Comparison of ENCODE assay signal across 37 cellular contexts in genomic region chr12:11535127-11535526, GRCh38.
"Had no signal": no experiment of that assay in that cellular context is flagged by ENCODE, and none has a peak within 500 bp of the region (broad histone marks: within the 10 kb centered on the region; RNA-seq: fewer than 3 reads in every experiment).

No MANE protein-coding gene starts in this region.

- H3K9me3 ChIP-seq: adrenal gland, ascending aorta, body of pancreas, breast epithelium had no signal

- H3K4me3 Mint-ChIP-seq: activated naive CD4-positive, alpha-beta T cell treated with anti-CD3 and anti-CD28 coated beads for 36 hours; activated naive CD4-positive, alpha-beta T cell treated with anti-CD3 and anti-CD28 coated beads, Interleukin-2, amount 50 U/mL, for 24 hours; activated naive CD8-positive, alpha-beta T cell; activated naive CD8-positive, alpha-beta T cell treated with anti-CD3 and anti-CD28 coated beads for 36 hours; activated naive CD8-positive, alpha-beta T cell treated with anti-CD3 and anti-CD28 coated beads, Interleukin-2, amount 10 ng/mL, durations not matched to agents 7 days and 5 days; activated naive CD8-positive, alpha-beta T cell treated with anti-CD3 and anti-CD28 coated beads, Interleukin-2, amount 50 U/mL, for 24 hours; activated T-cell treated with anti-CD3 and anti-CD28 coated beads, Interleukin-2, amount 50 U/mL, for 24 hours; activated T-cell treated with anti-CD3 and anti-CD28 coated beads, Interleukin-2, amount 50 U/mL, for 4 hours; activated T-cell treated with anti-CD3 and anti-CD28 coated beads, Interleukin-2, amount 50 U/mL, for 72 hours; activated T-helper 1 cell treated with anti-CD3 and anti-CD28 coated beads, Interleukin-12 subunit alpha, Interleukin-12 subunit beta, Interleukin-2, Interleukin-4 antibody, amounts not matched to agents 30 ng/mL and 10 ng/mL and 1 ng/mL, durations not matched to agents 14 hours and 24 hours and 36 hours; activated T-helper 17 cell treated with anti-CD3 and anti-CD28 coated beads, Interleukin-2, amount 50 U/mL, for 72 hours; brain; central memory CD8-positive, alpha-beta T cell had no signal

- H3K27me3 Mint-ChIP-seq: activated naive CD4-positive, alpha-beta T cell treated with anti-CD3 and anti-CD28 coated beads, Interleukin-2, amount 50 U/mL, for 24 hours; activated naive CD8-positive, alpha-beta T cell; activated naive CD8-positive, alpha-beta T cell treated with anti-CD3 and anti-CD28 coated beads for 36 hours; brain had no signal

- H3K27me3 ChIP-seq: adrenal gland, ascending aorta, body of pancreas, brain microvascular endothelial cell, breast epithelium, cardiac muscle cell had no signal

- H3K9me3 Mint-ChIP-seq: activated naive CD4-positive, alpha-beta T cell treated with anti-CD3 and anti-CD28 coated beads for 36 hours; activated naive CD4-positive, alpha-beta T cell treated with anti-CD3 and anti-CD28 coated beads, Interleukin-2, amount 50 U/mL, for 24 hours; activated naive CD8-positive, alpha-beta T cell treated with anti-CD3 and anti-CD28 coated beads, Interleukin-2, amount 10 ng/mL, durations not matched to agents 7 days and 5 days; activated naive CD8-positive, alpha-beta T cell treated with anti-CD3 and anti-CD28 coated beads, Interleukin-2, amount 50 U/mL, for 24 hours; activated T-cell treated with anti-CD3 and anti-CD28 coated beads, Interleukin-2, amount 50 U/mL, for 4 hours; activated T-cell treated with anti-CD3 and anti-CD28 coated beads, Interleukin-2, amount 50 U/mL, for 72 hours; activated T-helper 17 cell treated with anti-CD3 and anti-CD28 coated beads, Interleukin-2, amount 50 U/mL, for 72 hours; activated T-helper 2 cell treated with anti-CD3 and anti-CD28 coated beads, Interferon-gamma antibody, Interleukin-2, Interleukin-4, amounts not matched to agents 10 μg/mL and 5 μg/mL and 100 μg/mL, durations not matched to agents 14 hours and 24 hours and 36 hours; central memory CD8-positive, alpha-beta T cell had no signal

- FAIRE-seq: astrocyte had no signal

- H3K4me1 ChIP-seq: adrenal gland, ascending aorta, body of pancreas, breast epithelium had no signal

- H3K4me3 ChIP-seq: adrenal gland, ascending aorta, body of pancreas, breast epithelium, cardiac muscle cell had no signal

- H3K4me1 Mint-ChIP-seq: activated naive CD4-positive, alpha-beta T cell treated with anti-CD3 and anti-CD28 coated beads, Interleukin-2, amount 50 U/mL, for 24 hours; activated naive CD8-positive, alpha-beta T cell treated with anti-CD3 and anti-CD28 coated beads for 36 hours; activated naive CD8-positive, alpha-beta T cell treated with anti-CD3 and anti-CD28 coated beads, Interleukin-2, amount 10 ng/mL, durations not matched to agents 7 days and 5 days; activated naive CD8-positive, alpha-beta T cell treated with anti-CD3 and anti-CD28 coated beads, Interleukin-2, amount 50 U/mL, for 24 hours; activated T-helper 17 cell treated with anti-CD3 and anti-CD28 coated beads, Interleukin-2, amount 50 U/mL, for 72 hours; brain; central memory CD8-positive, alpha-beta T cell had no signal

- H3K36me3 ChIP-seq: adrenal gland, ascending aorta, brain microvascular endothelial cell, breast epithelium, cardiac muscle cell had no signal

- ATAC-seq: activated naive CD4-positive, alpha-beta T cell treated with anti-CD3 and anti-CD28 coated beads, Interleukin-2, amount 50 U/mL, for 72 hours; activated naive CD8-positive, alpha-beta T cell treated with anti-CD3 and anti-CD28 coated beads, Interleukin-2, amount 50 U/mL, for 24 hours; activated T-cell treated with anti-CD3 and anti-CD28 coated beads, Interleukin-2, amount 50 U/mL, for 4 hours; activated T-helper 17 cell treated with anti-CD3 and anti-CD28 coated beads, Interleukin-2, amount 50 U/mL, for 72 hours; body of pancreas had no signal

- DNase-seq: activated effector memory CD4-positive, alpha-beta T cell treated with anti-CD3 and anti-CD28 coated beads, Interleukin-2, amount 50 U/mL, for 16 hours; activated effector memory CD4-positive, alpha-beta T cell treated with Interleukin-2 at 50 U/mL for 16 hours; activated gamma-delta T cell; activated gamma-delta T cell treated with Interleukin-2 at 50 U/mL for 16 hours; activated naive CD4-positive, alpha-beta T cell; activated naive CD4-positive, alpha-beta T cell treated with anti-CD3 and anti-CD28 coated beads for 36 hours; activated naive CD4-positive, alpha-beta T cell treated with anti-CD3 and anti-CD28 coated beads, Interleukin-2, amount 50 U/mL, for 16 hours; activated naive CD8-positive, alpha-beta T cell treated with anti-CD3 and anti-CD28 coated beads for 36 hours; activated naive CD8-positive, alpha-beta T cell treated with anti-CD3 and anti-CD28 coated beads, Interleukin-2, amount 10 ng/mL, durations not matched to agents 7 days and 5 days; activated naive CD8-positive, alpha-beta T cell treated with anti-CD3 and anti-CD28 coated beads, Interleukin-2, amount 50 U/mL, for 24 hours; activated T-cell treated with anti-CD3 and anti-CD28 coated beads, Interleukin-2, amount 50 U/mL, for 1 hour; activated T-cell treated with anti-CD3 and anti-CD28 coated beads, Interleukin-2, amount 50 U/mL, for 24 hours; activated T-cell treated with anti-CD3 and anti-CD28 coated beads, Interleukin-2, amount 50 U/mL, for 4 hours; activated T-cell treated with anti-CD3 and anti-CD28 coated beads, Interleukin-2, amount 50 U/mL, for 48 hours; activated T-cell treated with anti-CD3 and anti-CD28 coated beads, Interleukin-2, amount 50 U/mL, for 72 hours; adrenal gland; amniotic stem cell; amygdala; anterior cingulate cortex; aorta; body of pancreas; brain microvascular endothelial cell; caudate nucleus; central memory CD4-positive, alpha-beta T cell; cerebellar nuclear complex had no signal

- H3K27ac Mint-ChIP-seq: activated naive CD4-positive, alpha-beta T cell treated with anti-CD3 and anti-CD28 coated beads for 36 hours; activated naive CD4-positive, alpha-beta T cell treated with anti-CD3 and anti-CD28 coated beads, Interleukin-2, amount 50 U/mL, for 24 hours; activated naive CD4-positive, alpha-beta T cell treated with anti-CD3 and anti-CD28 coated beads, Interleukin-2, amount 50 U/mL, for 72 hours; activated naive CD8-positive, alpha-beta T cell; activated naive CD8-positive, alpha-beta T cell treated with anti-CD3 and anti-CD28 coated beads for 36 hours; activated naive CD8-positive, alpha-beta T cell treated with anti-CD3 and anti-CD28 coated beads, Interleukin-2, amount 10 ng/mL, durations not matched to agents 7 days and 5 days; activated naive CD8-positive, alpha-beta T cell treated with anti-CD3 and anti-CD28 coated beads, Interleukin-2, amount 50 U/mL, for 24 hours; activated T-cell treated with anti-CD3 and anti-CD28 coated beads, Interleukin-2, amount 50 U/mL, for 24 hours; activated T-cell treated with anti-CD3 and anti-CD28 coated beads, Interleukin-2, amount 50 U/mL, for 72 hours; activated T-helper 1 cell treated with anti-CD3 and anti-CD28 coated beads, Interleukin-12 subunit alpha, Interleukin-12 subunit beta, Interleukin-2, Interleukin-4 antibody, amounts not matched to agents 30 ng/mL and 10 ng/mL and 1 ng/mL, durations not matched to agents 14 hours and 24 hours and 36 hours; activated T-helper 17 cell treated with anti-CD3 and anti-CD28 coated beads, Interleukin-2, amount 50 U/mL, for 72 hours; activated T-helper 2 cell treated with anti-CD3 and anti-CD28 coated beads, Interferon-gamma antibody, Interleukin-2, Interleukin-4, amounts not matched to agents 10 μg/mL and 5 μg/mL and 100 μg/mL, durations not matched to agents 14 hours and 24 hours and 36 hours had no signal

- H3K27ac ChIP-seq: adrenal gland, ascending aorta, body of pancreas, brain microvascular endothelial cell, breast epithelium, cardiac muscle cell had no signal

- H3K36me3 Mint-ChIP-seq: activated naive CD8-positive, alpha-beta T cell; activated naive CD8-positive, alpha-beta T cell treated with anti-CD3 and anti-CD28 coated beads for 36 hours; brain had no signal
